In genomic region chr16:16084874-16085273, GRCh38 we compare ENCODE assay signal across 23 cellular contexts.
DNase-seq lines count a peak whose midpoint lies in the region; ATAC-seq, FAIRE-seq and TF ChIP-seq lines count a peak whose summit lies in the region.
"Had no signal": no experiment of that assay in that cellular context is flagged by ENCODE, and none has a peak within 500 bp of the region (broad histone marks: within the 10 kb centered on the region; RNA-seq: fewer than 3 reads in every experiment).

No MANE protein-coding gene starts in this region.

- no peaks in the 10 kb centered on the region for H4K20me1 ChIP-seq in K562 (replicated peaks; ENCODE audit: control insufficient read depth, insufficient read depth, low read length)

- H3K27ac ChIP-seq in A549 (no peak overlapping the region), K562 (ENCODE audit: extremely low read depth, low read depth, low read length) (no peak overlapping the region), rectal smooth muscle tissue (ENCODE audit: low read depth, low read length) (peak overlapping the region; percentile 33), upper lobe of left lung (no peak overlapping the region)

- H3K9me3 Mint-ChIP-seq in activated CD8-positive, alpha-beta T cell treated with anti-CD3 and anti-CD28 coated beads for 36 hours: peaks cover 7% of the 10 kb centered on the region
- H3K9me3 Mint-ChIP-seq in activated CD8-positive, alpha-beta T cell treated with anti-CD3 and anti-CD28 coated beads, Interleukin-2, amount 10 ng/mL, durations not matched to agents 7 days and 5 days (ENCODE audit: insufficient read depth): peaks cover 13% of the 10 kb centered on the region
- H3K9me3 Mint-ChIP-seq: CD4-positive, CD25-positive, alpha-beta regulatory T cell had no signal

- H3K9ac ChIP-seq in K562 (ENCODE audit: insufficient read depth in 1 of 2, low read depth in 2 of 2, low read length in 2 of 2): no peak overlapping the region; a peak in 1 of 4 replicates
- no peak overlapping the region for H3K9ac ChIP-seq in rectal smooth muscle tissue (ENCODE audit: low read length)

- no peaks in the 10 kb centered on the region for H3K79me2 ChIP-seq in K562 (ENCODE audit: control insufficient read depth, insufficient read depth, low read length)

- intact Hi-C loops in activated CD8-positive, alpha-beta T cell treated with anti-CD3 and anti-CD28 coated beads for 36 hours (cut with micrococcal nuclease): no loop called here
- intact Hi-C loops in K562 (cut with micrococcal nuclease): no loop called here

- POLR2A ChIA-PET in activated CD8-positive, alpha-beta T cell treated with anti-CD3 and anti-CD28 coated beads for 36 hours (lab: Charles Lee): interaction anchor here (0.6 kb wide), 1 partner anchor 29 kb away, joined by 3 read pairs; no protein-coding TSS in a partner anchor
- POLR2A ChIA-PET in activated CD8-positive, alpha-beta T cell treated with anti-CD3 and anti-CD28 coated beads, Interleukin-2, amount 10 ng/mL, durations not matched to agents 7 days and 5 days (lab: Charles Lee): no interaction called here
- POLR2A ChIA-PET in A549 (lab: Yijun Ruan, JAX): no interaction called here
- POLR2A ChIA-PET in K562 (lab: Yijun Ruan, JAX): interaction anchor here (0.7 kb wide), 1 partner anchor 93 kb away, joined by 5 read pairs; no protein-coding TSS in a partner anchor

- no peak overlapping the region for H3K4me3 Mint-ChIP-seq in activated CD8-positive, alpha-beta T cell treated with anti-CD3 and anti-CD28 coated beads for 36 hours
- no peak overlapping the region for H3K4me3 Mint-ChIP-seq in activated CD8-positive, alpha-beta T cell treated with anti-CD3 and anti-CD28 coated beads, Interleukin-2, amount 10 ng/mL, durations not matched to agents 7 days and 5 days

- no peak overlapping the region for H3K4me3 ChIP-seq in A549
- H3K4me3 ChIP-seq in K562: no peak overlapping the region
- H3K4me3 ChIP-seq in rectal smooth muscle tissue (ENCODE audit: low read length): no peak overlapping the region
- no peak overlapping the region for H3K4me3 ChIP-seq in upper lobe of left lung
- no peak overlapping the region for H3K4me3 ChIP-seq in foreskin fibroblast (ENCODE audit: low read depth in 1 of 2, low read length in 2 of 2)

- ATAC-seq in activated CD8-positive, alpha-beta T cell treated with anti-CD3 and anti-CD28 coated beads for 36 hours: no peak
- ATAC-seq in activated CD8-positive, alpha-beta T cell treated with anti-CD3 and anti-CD28 coated beads, Interleukin-2, amount 10 ng/mL, durations not matched to agents 7 days and 5 days: no peak
- no peak for ATAC-seq in A549
- no peak for ATAC-seq in K562
- no peak for ATAC-seq in upper lobe of left lung (ENCODE audit: low FRiP score in 2 of 2)
- ATAC-seq: HCT116 had no signal

- no TSS peak for BruUV-seq in K562 (replicated peaks; lab: Mats Ljungman, UMichigan)

- no peaks in the 10 kb centered on the region for H3K27me3 ChIP-seq in K562 (ENCODE audit: control insufficient read depth in 2 of 2, insufficient read depth in 2 of 2, low read length in 2 of 2)
- no peaks in the 10 kb centered on the region for H3K27me3 ChIP-seq in rectal smooth muscle tissue (ENCODE audit: control insufficient read depth, insufficient read depth, low read length)
- H3K27me3 ChIP-seq in upper lobe of left lung: no peaks in the 10 kb centered on the region

- no peak overlapping the region for H3K4me2 ChIP-seq in A549
- no peak overlapping the region for H3K4me2 ChIP-seq in K562 (ENCODE audit: insufficient read depth, low read length)

- no peak for TF ChIP-seq CTCF in activated CD8-positive, alpha-beta T cell treated with anti-CD3 and anti-CD28 coated beads for 36 hours (IDR thresholded peaks at IDR 0.05)
- TF ChIP-seq CTCF in A549 (IDR thresholded peaks at IDR 0.05) (no peak), K562 (IDR thresholded peaks at IDR 0.05 in 2 of 3, conservative IDR thresholded peaks at IDR 0.05 in 1 of 3; ENCODE audit: insufficient read depth in 2 of 3, low read depth in 1 of 3, low read length in 3 of 3) (no peak), upper lobe of left lung (IDR thresholded peaks at IDR 0.05) (no peak), foreskin fibroblast (IDR thresholded peaks at IDR 0.05; ENCODE audit: low read depth, low read length) (no peak)

- in situ Hi-C loops in K562 (cut with MboI): no loop called here

- H3K36me3 ChIP-seq in K562 (ENCODE audit: control insufficient read depth, insufficient read depth, low read length) (peaks cover 80% of the 10 kb centered on the region; the same call in 2 of the 3 replicates), rectal smooth muscle tissue (ENCODE audit: control insufficient read depth, insufficient read depth, low read length) (peaks cover 22% of the 10 kb centered on the region), upper lobe of left lung (peaks cover 13 to 96% (median 45%) of the 10 kb centered on the region in 4 donors)

- H3K9me3 ChIP-seq in A549 (peaks cover 10% of the 10 kb centered on the region), K562 (replicated peaks; ENCODE audit: control insufficient read depth, insufficient read depth, low read depth, low read length) (peaks cover 7% of the 10 kb centered on the region), upper lobe of left lung (peaks cover 0 to 12% (median 6%) of the 10 kb centered on the region in 4 donors)

- no peak for DNase-seq in activated CD8-positive, alpha-beta T cell treated with anti-CD3 and anti-CD28 coated beads for 36 hours
- DNase-seq in activated CD8-positive, alpha-beta T cell treated with anti-CD3 and anti-CD28 coated beads, Interleukin-2, amount 10 ng/mL, durations not matched to agents 7 days and 5 days: no peak
- no peak for DNase-seq in A549 (ENCODE audit: low read depth in 1 of 2, low spot score in 1 of 2)
- no peak for DNase-seq in K562 (ENCODE audit: extremely low read depth in 1 of 4, low spot score in 3 of 4)
- DNase-seq in upper lobe of left lung: no peak
- no peak for DNase-seq in NCI-H1930 (lab: John Stamatoyannopoulos, UW)
- DNase-seq in foreskin fibroblast: no peak
- DNase-seq: 8988T; CD4-positive, CD25-positive, alpha-beta regulatory T cell; Kasumi-1; NCI-H1092 treated with DMSO at 0.1 percent for 48 hours; NCI-H1436 treated with DMSO at 0.1 percent for 48 hours; NCI-H187 treated with DMSO at 0.1 percent for 48 hours; NCI-H2107; NCI-H446; NCI-H524 treated with DMSO at 0.1 percent for 48 hours; NCI-H774; SIG-M5 had no signal

- TF ChIP-seq RAD21 in A549 (conservative IDR thresholded peaks at IDR 0.05 in 1 of 2, IDR thresholded peaks at IDR 0.05 in 1 of 2): no peak
- no peak for TF ChIP-seq RAD21 in K562 (CRISPR knock-in tag; conservative IDR thresholded peaks at IDR 0.05 in 1 of 2, IDR thresholded peaks at IDR 0.05 in 1 of 2)

- no peaks in the 10 kb centered on the region for H3K4me1 Mint-ChIP-seq in activated CD8-positive, alpha-beta T cell treated with anti-CD3 and anti-CD28 coated beads for 36 hours (ENCODE audit: low read depth)
- H3K4me1 Mint-ChIP-seq in activated CD8-positive, alpha-beta T cell treated with anti-CD3 and anti-CD28 coated beads, Interleukin-2, amount 10 ng/mL, durations not matched to agents 7 days and 5 days (ENCODE audit: low read depth): no peaks in the 10 kb centered on the region

- 97% methylated on average over 3 of the region's 3 CpGs for WGBS in A549 (ENCODE audit: missing lambda C conversion rate)
- 91% methylated on average over 3 of the region's 3 CpGs for WGBS in K562 (ENCODE audit: insufficient coverage, low coverage, missing lambda C conversion rate)
- WGBS in upper lobe of left lung, 2 donors: 97 to 98% methylated on average over 3 of the region's 3 CpGs

- H3K27me3 Mint-ChIP-seq in activated CD8-positive, alpha-beta T cell treated with anti-CD3 and anti-CD28 coated beads for 36 hours: no peaks in the 10 kb centered on the region
- no peaks in the 10 kb centered on the region for H3K27me3 Mint-ChIP-seq in activated CD8-positive, alpha-beta T cell treated with anti-CD3 and anti-CD28 coated beads, Interleukin-2, amount 10 ng/mL, durations not matched to agents 7 days and 5 days (ENCODE audit: low read depth)
- H3K27me3 Mint-ChIP-seq: CD4-positive, CD25-positive, alpha-beta regulatory T cell had no signal

- TF ChIP-seq EP300 in A549 (IDR thresholded peaks at IDR 0.05) (no peak), K562 (IDR thresholded peaks at IDR 0.05; ENCODE audit: low read length) (no peak), upper lobe of left lung (IDR thresholded peaks at IDR 0.05) (no peak)

- no peaks in the 10 kb centered on the region for H3K9me1 ChIP-seq in K562 (ENCODE audit: control insufficient read depth, insufficient read depth, low read length)

- TF ChIP-seq POLR2A in A549 (IDR thresholded peaks at IDR 0.05; ENCODE audit: low read length): no peak
- TF ChIP-seq POLR2A in K562 (conservative IDR thresholded peaks at IDR 0.05): no peak
- TF ChIP-seq POLR2A in upper lobe of left lung (IDR thresholded peaks at IDR 0.05): no peak

- CTCF ChIA-PET in activated CD8-positive, alpha-beta T cell treated with anti-CD3 and anti-CD28 coated beads for 36 hours (lab: Charles Lee): no interaction called here
- CTCF ChIA-PET in activated CD8-positive, alpha-beta T cell treated with anti-CD3 and anti-CD28 coated beads, Interleukin-2, amount 10 ng/mL, durations not matched to agents 7 days and 5 days (lab: Charles Lee): no interaction called here
- CTCF ChIA-PET in A549 (lab: Yijun Ruan, JAX) (interaction anchor here (0.9 to 1.6 kb wide), 2 partner anchors 9 to 42 kb away, joined by 3 to 4 read pairs; no protein-coding TSS in a partner anchor), K562 (lab: Yijun Ruan, JAX; ENCODE audit: low intra/inter-chr PET ratio) (no interaction called here)

- H3K4me1 ChIP-seq in A549 (no peaks in the 10 kb centered on the region), K562 (replicated peaks in 1 of 2; ENCODE audit: control insufficient read depth in 2 of 2, insufficient read depth in 2 of 2, low read length in 2 of 2) (peaks cover 0 to 3% of the 10 kb centered on the region in 2 experiments; a peak in 1 of 5 replicates), rectal smooth muscle tissue (ENCODE audit: control insufficient read depth, insufficient read depth, low read length) (peaks cover 26% of the 10 kb centered on the region), upper lobe of left lung (peaks cover 0 to 3% (median 0%) of the 10 kb centered on the region in 4 donors)

- peak overlapping the region; percentile 20 for H3K27ac Mint-ChIP-seq in activated CD8-positive, alpha-beta T cell treated with anti-CD3 and anti-CD28 coated beads for 36 hours
- H3K27ac Mint-ChIP-seq in activated CD8-positive, alpha-beta T cell treated with anti-CD3 and anti-CD28 coated beads, Interleukin-2, amount 10 ng/mL, durations not matched to agents 7 days and 5 days: no peak overlapping the region

- H2AFZ ChIP-seq in K562 (ENCODE audit: low read depth, low read length): no peak overlapping the region

- FAIRE-seq in A549 (lab: Jason Lieb, UNC): no peak
- FAIRE-seq in K562 (lab: Jason Lieb, UNC): no peak
- FAIRE-seq: D721Med, GM19239, RCC 7860 had no signal

- peaks cover 64% of the 10 kb centered on the region for H3K36me3 Mint-ChIP-seq in activated CD8-positive, alpha-beta T cell treated with anti-CD3 and anti-CD28 coated beads for 36 hours (ENCODE audit: low read depth)
- H3K36me3 Mint-ChIP-seq in activated CD8-positive, alpha-beta T cell treated with anti-CD3 and anti-CD28 coated beads, Interleukin-2, amount 10 ng/mL, durations not matched to agents 7 days and 5 days (ENCODE audit: low read depth): peaks cover 68% of the 10 kb centered on the region

TF ChIP-seq in K562, 482 proteins besides CTCF, POLR2A, EP300 and RAD21 (continues in another document):
- TF ChIP-seq BCOR (IDR thresholded peaks at IDR 0.05): 0 out of 2 replicates have a peak, but pooled peaks have one; percentile 29

Comparison
In these comparisons a context has a peak if more than half of its experiments do, and no peak if none do; other contexts are left out.
1. POLR2A ChIA-PET loops: an anchor here in activated CD8-positive, alpha-beta T cell treated with anti-CD3 and anti-CD28 coated beads for 36 hours (0.6 kb wide) and K562 (0.7 kb wide); none called in activated CD8-positive, alpha-beta T cell treated with anti-CD3 and anti-CD28 coated beads, Interleukin-2, amount 10 ng/mL, durations not matched to agents 7 days and 5 days and A549.